2 cellular contexts compared by ENCODE assay signal in the genomic region with DNA sequence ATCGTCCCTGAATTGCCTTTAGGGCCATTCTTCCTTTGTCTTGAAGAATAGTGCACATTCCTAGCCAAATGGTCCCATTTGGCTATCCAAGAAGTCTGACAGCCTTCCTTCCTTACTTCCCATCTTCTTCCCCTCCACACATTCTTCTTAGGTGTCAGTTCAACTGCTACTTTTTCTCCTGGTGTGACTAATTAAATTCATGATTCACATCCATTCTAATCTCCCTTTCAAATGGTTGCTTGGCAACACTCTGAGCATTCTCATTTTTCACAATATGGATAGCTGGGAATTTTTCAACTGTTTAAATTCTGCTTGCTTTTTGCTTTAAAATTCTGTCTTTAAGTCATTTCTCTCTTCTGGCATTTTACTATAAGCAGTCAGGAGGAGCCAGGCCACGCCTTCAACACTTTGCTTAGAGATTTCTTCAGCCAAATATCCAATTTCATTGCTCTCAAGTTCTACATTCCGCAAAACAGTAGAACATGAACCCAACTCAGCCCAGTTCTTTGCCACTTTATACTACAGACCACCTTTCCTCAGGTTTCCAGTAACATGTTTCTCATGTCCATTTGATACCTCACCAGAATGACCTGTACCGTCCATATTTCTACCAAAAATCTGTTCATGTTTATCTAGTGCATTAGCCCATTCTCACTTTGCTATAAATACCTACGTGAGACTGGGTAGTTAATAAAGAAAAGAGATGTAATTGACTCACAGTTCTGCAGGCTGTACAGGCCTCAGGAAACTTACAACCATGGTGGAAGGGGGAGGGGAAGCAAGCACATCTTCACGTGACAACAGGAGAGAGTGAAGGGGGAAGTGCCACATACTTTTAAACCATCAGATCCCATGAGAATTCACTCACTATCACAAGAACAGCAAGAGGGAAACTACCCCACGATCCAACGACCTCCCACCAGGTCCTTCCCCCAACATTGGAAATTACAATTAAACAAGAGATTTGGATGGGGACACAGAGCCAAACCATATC.
TF ChIP-seq lines count a peak whose summit lies in the region.

No MANE protein-coding gene starts in this region.

TF ChIP-seq in neural cell, 6 proteins besides CTCF, POLR2A, EP300 and RAD21:
- TF ChIP-seq MXI1 (conservative IDR thresholded peaks at IDR 0.05; ENCODE audit: poor library complexity, severe bottlenecking) (no peak), SMC3 (conservative IDR thresholded peaks at IDR 0.05; ENCODE audit: poor library complexity) (no peak), TAF1 (IDR thresholded peaks at IDR 0.05; ENCODE audit: low read depth) (no peak), EZH2 (IDR thresholded peaks at IDR 0.05; ENCODE audit: borderline replicate concordance, insufficient read depth, low read length, poor library complexity, severe bottlenecking) (no peak), POLR2AphosphoS5 (IDR thresholded peaks at IDR 0.05) (no peak)
- TF ChIP-seq, protein P1, sequence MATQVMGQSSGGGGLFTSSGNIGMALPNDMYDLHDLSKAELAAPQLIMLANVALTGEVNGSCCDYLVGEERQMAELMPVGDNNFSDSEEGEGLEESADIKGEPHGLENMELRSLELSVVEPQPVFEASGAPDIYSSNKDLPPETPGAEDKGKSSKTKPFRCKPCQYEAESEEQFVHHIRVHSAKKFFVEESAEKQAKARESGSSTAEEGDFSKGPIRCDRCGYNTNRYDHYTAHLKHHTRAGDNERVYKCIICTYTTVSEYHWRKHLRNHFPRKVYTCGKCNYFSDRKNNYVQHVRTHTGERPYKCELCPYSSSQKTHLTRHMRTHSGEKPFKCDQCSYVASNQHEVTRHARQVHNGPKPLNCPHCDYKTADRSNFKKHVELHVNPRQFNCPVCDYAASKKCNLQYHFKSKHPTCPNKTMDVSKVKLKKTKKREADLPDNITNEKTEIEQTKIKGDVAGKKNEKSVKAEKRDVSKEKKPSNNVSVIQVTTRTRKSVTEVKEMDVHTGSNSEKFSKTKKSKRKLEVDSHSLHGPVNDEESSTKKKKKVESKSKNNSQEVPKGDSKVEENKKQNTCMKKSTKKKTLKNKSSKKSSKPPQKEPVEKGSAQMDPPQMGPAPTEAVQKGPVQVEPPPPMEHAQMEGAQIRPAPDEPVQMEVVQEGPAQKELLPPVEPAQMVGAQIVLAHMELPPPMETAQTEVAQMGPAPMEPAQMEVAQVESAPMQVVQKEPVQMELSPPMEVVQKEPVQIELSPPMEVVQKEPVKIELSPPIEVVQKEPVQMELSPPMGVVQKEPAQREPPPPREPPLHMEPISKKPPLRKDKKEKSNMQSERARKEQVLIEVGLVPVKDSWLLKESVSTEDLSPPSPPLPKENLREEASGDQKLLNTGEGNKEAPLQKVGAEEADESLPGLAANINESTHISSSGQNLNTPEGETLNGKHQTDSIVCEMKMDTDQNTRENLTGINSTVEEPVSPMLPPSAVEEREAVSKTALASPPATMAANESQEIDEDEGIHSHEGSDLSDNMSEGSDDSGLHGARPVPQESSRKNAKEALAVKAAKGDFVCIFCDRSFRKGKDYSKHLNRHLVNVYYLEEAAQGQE (IDR thresholded peaks at IDR 0.05; ENCODE audit: borderline replicate concordance) = no peak

TF ChIP-seq in WTC11, 78 proteins besides CTCF, POLR2A, EP300 and RAD21:
- TF ChIP-seq, protein P2, sequence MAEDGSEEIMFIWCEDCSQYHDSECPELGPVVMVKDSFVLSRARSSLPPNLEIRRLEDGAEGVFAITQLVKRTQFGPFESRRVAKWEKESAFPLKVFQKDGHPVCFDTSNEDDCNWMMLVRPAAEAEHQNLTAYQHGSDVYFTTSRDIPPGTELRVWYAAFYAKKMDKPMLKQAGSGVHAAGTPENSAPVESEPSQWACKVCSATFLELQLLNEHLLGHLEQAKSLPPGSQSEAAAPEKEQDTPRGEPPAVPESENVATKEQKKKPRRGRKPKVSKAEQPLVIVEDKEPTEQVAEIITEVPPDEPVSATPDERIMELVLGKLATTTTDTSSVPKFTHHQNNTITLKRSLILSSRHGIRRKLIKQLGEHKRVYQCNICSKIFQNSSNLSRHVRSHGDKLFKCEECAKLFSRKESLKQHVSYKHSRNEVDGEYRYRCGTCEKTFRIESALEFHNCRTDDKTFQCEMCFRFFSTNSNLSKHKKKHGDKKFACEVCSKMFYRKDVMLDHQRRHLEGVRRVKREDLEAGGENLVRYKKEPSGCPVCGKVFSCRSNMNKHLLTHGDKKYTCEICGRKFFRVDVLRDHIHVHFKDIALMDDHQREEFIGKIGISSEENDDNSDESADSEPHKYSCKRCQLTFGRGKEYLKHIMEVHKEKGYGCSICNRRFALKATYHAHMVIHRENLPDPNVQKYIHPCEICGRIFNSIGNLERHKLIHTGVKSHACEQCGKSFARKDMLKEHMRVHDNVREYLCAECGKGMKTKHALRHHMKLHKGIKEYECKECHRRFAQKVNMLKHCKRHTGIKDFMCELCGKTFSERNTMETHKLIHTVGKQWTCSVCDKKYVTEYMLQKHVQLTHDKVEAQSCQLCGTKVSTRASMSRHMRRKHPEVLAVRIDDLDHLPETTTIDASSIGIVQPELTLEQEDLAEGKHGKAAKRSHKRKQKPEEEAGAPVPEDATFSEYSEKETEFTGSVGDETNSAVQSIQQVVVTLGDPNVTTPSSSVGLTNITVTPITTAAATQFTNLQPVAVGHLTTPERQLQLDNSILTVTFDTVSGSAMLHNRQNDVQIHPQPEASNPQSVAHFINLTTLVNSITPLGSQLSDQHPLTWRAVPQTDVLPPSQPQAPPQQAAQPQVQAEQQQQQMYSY (CRISPR knock-in tag; IDR thresholded peaks at IDR 0.05) = no peak
- no peak for TF ChIP-seq NFE2L1 (CRISPR knock-in tag; IDR thresholded peaks at IDR 0.05)
- no peak for TF ChIP-seq ZNF416 (CRISPR knock-in tag; IDR thresholded peaks at IDR 0.05)
- no peak for TF ChIP-seq GRHL2 (CRISPR knock-in tag; IDR thresholded peaks at IDR 0.05; ENCODE audit: insufficient replicate concordance, severe bottlenecking)
- TF ChIP-seq RORB (CRISPR knock-in tag; IDR thresholded peaks at IDR 0.05) = no peak
- TF ChIP-seq, protein P3, sequence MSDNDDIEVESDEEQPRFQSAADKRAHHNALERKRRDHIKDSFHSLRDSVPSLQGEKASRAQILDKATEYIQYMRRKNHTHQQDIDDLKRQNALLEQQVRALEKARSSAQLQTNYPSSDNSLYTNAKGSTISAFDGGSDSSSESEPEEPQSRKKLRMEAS (CRISPR knock-in tag; IDR thresholded peaks at IDR 0.05) = no peak
- TF ChIP-seq, protein P4, sequence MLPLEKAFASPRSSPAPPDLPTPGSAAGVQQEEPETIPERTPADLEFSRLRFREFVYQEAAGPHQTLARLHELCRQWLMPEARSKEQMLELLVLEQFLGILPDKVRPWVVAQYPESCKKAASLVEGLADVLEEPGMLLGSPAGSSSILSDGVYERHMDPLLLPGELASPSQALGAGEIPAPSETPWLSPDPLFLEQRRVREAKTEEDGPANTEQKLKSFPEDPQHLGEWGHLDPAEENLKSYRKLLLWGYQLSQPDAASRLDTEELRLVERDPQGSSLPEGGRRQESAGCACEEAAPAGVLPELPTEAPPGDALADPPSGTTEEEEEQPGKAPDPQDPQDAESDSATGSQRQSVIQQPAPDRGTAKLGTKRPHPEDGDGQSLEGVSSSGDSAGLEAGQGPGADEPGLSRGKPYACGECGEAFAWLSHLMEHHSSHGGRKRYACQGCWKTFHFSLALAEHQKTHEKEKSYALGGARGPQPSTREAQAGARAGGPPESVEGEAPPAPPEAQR (CRISPR knock-in tag; IDR thresholded peaks at IDR 0.05) = no peak
- no peak for TF ChIP-seq KAT7 (CRISPR knock-in tag; IDR thresholded peaks at IDR 0.05; ENCODE audit: borderline replicate concordance)
